ENCODE assay signal across 9 cellular contexts in genomic region chr17:40065041-40065770, GRCh38. TPM values are rescaled to one million over a fixed set of nuclear protein-coding genes. Genes with fewer than 3 reads are reported as not detected.
DNase-seq lines count a peak whose midpoint lies in the region; ATAC-seq and TF ChIP-seq lines count a peak whose summit lies in the region.
"Had no signal": no experiment of that assay in that cellular context is flagged by ENCODE, and none has a peak within 500 bp of the region (broad histone marks: within the 10 kb centered on the region; RNA-seq: fewer than 3 reads in every experiment).

No MANE protein-coding gene starts in this region.

- H3K27ac ChIP-seq in CD8-positive, alpha-beta T cell (ENCODE audit: low read depth, low read length): no peak overlapping the region
- H3K27ac ChIP-seq in RWPE2 (ENCODE audit: poor library complexity, severe bottlenecking) (peak overlapping the region; percentile 31), fibroblast of lung (ENCODE audit: insufficient read depth, low read length) (no peak overlapping the region)
- H3K27ac ChIP-seq: SJSA1 had no signal

- H3K27me3 Mint-ChIP-seq in CD8-positive, alpha-beta T cell (ENCODE audit: low read depth): no peaks in the 10 kb centered on the region

- peaks cover 7% of the 10 kb centered on the region for H3K36me3 Mint-ChIP-seq in CD8-positive, alpha-beta T cell

- H3K4me3 ChIP-seq in CD8-positive, alpha-beta T cell (ENCODE audit: low read depth, low read length): peak overlapping the region; percentile 84
- H3K4me3 ChIP-seq in RWPE2 (ENCODE audit: severe bottlenecking) (no peak overlapping the region), fibroblast of lung (replicated peaks in 1 of 4; ENCODE audit: control extremely low read depth in 1 of 4, insufficient read depth in 1 of 4, low read depth in 3 of 4, low read length in 4 of 4) (peak overlapping the region; percentile 0 to 95 (median 44))
- H3K4me3 ChIP-seq: SJSA1 had no signal

- no peak overlapping the region for H2AFZ ChIP-seq in fibroblast of lung (ENCODE audit: low read length)

- CTCF ChIA-PET in CD8-positive, alpha-beta T cell (lab: Charles Lee): interaction anchor here (0.8 to 24.7 kb wide), 12 partner anchors 12 to 128 kb away, joined by 3 to 402 read pairs (median 4); partner anchors contain the start of gene MED24

- H3K4me2 ChIP-seq in fibroblast of lung (ENCODE audit: extremely low read depth, insufficient read depth, low read length): peak overlapping the region; percentile 95

- H3K9me3 Mint-ChIP-seq in CD8-positive, alpha-beta T cell: no peaks in the 10 kb centered on the region

- ATAC-seq in CD8-positive, alpha-beta T cell: no peak
- no peak; the same call in 2 of the 3 replicates for ATAC-seq in RWPE2 (ENCODE audit: low read depth)
- no peak for ATAC-seq in GM18520 (IDR thresholded peaks at IDR 0.05; ENCODE audit: unreplicated experiment)
- ATAC-seq in esophagus mucosa: no peak

- H3K27me3 ChIP-seq in CD8-positive, alpha-beta T cell (ENCODE audit: insufficient read depth, low read length): no peaks in the 10 kb centered on the region
- H3K27me3 ChIP-seq in RWPE2 (ENCODE audit: insufficient read depth, poor library complexity, severe bottlenecking) (no peaks in the 10 kb centered on the region), fibroblast of lung (ENCODE audit: control insufficient read depth, insufficient read depth, low read length) (no peaks in the 10 kb centered on the region)
- H3K27me3 ChIP-seq: SJSA1 had no signal

- peak overlapping the region; percentile 79 for H3K27ac Mint-ChIP-seq in CD8-positive, alpha-beta T cell

- no peaks in the 10 kb centered on the region for H4K20me1 ChIP-seq in fibroblast of lung (ENCODE audit: control insufficient read depth, extremely low read depth, insufficient read depth, low read length)

- peaks cover 71% of the 10 kb centered on the region for H3K4me1 Mint-ChIP-seq in CD8-positive, alpha-beta T cell (ENCODE audit: low read depth)

- H3K79me2 ChIP-seq in fibroblast of lung (ENCODE audit: control insufficient read depth, insufficient read depth, low read length): peaks cover 42% of the 10 kb centered on the region

- intact Hi-C loops in CD8-positive, alpha-beta T cell (cut with DNase I, micrococcal nuclease): no loop called here

- TF ChIP-seq CTCF in CD8-positive, alpha-beta T cell (IDR thresholded peaks at IDR 0.05): no peak
- no peak for TF ChIP-seq CTCF in RWPE2 (IDR thresholded peaks at IDR 0.05; ENCODE audit: poor library complexity, severe bottlenecking)
- TF ChIP-seq CTCF in fibroblast of lung (conservative IDR thresholded peaks at IDR 0.05 in 1 of 2, IDR thresholded peaks at IDR 0.05 in 1 of 2; ENCODE audit: low read depth in 1 of 2, low read length in 2 of 2): no peak

- no peaks in the 10 kb centered on the region for H3K9me3 ChIP-seq in CD8-positive, alpha-beta T cell (ENCODE audit: low read length)
- H3K9me3 ChIP-seq in RWPE2 (ENCODE audit: severe bottlenecking) (no peaks in the 10 kb centered on the region), fibroblast of lung (ENCODE audit: control insufficient read depth, insufficient read depth, low read depth, low read length) (no peaks in the 10 kb centered on the region)
- H3K9me3 ChIP-seq: SJSA1 had no signal

- peaks cover 75% of the 10 kb centered on the region for H3K4me1 ChIP-seq in CD8-positive, alpha-beta T cell (ENCODE audit: insufficient read depth, low read length)
- H3K4me1 ChIP-seq in RWPE2 (ENCODE audit: insufficient read depth, poor library complexity, severe bottlenecking): peaks cover 38% of the 10 kb centered on the region
- H3K4me1 ChIP-seq in fibroblast of lung (ENCODE audit: control insufficient read depth, extremely low read depth, insufficient read depth, low read length): peaks cover 34% of the 10 kb centered on the region

- no peak overlapping the region for H3K9ac ChIP-seq in fibroblast of lung (ENCODE audit: insufficient read depth, low read length)

- H3K4me3 Mint-ChIP-seq in CD8-positive, alpha-beta T cell: peak overlapping the region; percentile 91

- POLR2A ChIA-PET in CD8-positive, alpha-beta T cell (lab: Charles Lee): interaction anchor here (0.7 to 9.7 kb wide), 8 partner anchors 11 to 99 kb away, joined by 3 to 56 read pairs (median 6); partner anchors contain the start of genes CASC3 and MED24

- no peak for DNase-seq in CD8-positive, alpha-beta T cell
- no peak for DNase-seq in RWPE2 (ENCODE audit: low spot score)
- peak; percentile 53 to 72 for DNase-seq in fibroblast of lung (ENCODE audit: low read depth in 2 of 2)
- DNase-seq in pons (ENCODE audit: low spot score): peak; percentile 61
- no peak for DNase-seq in NCI-H2029 treated with DMSO at 0.1 percent for 48 hours (lab: John Stamatoyannopoulos, UW)
- no peak for DNase-seq in mucosa of gallbladder (ENCODE audit: low spot score)

- H3K36me3 ChIP-seq in CD8-positive, alpha-beta T cell (ENCODE audit: insufficient read depth, low read length): no peaks in the 10 kb centered on the region
- no peaks in the 10 kb centered on the region for H3K36me3 ChIP-seq in RWPE2 (ENCODE audit: low read depth)
- H3K36me3 ChIP-seq in fibroblast of lung (ENCODE audit: control insufficient read depth, insufficient read depth, low read length): no peaks in the 10 kb centered on the region
- H3K36me3 ChIP-seq: SJSA1 had no signal

RNA-seq across cellular contexts. Expression of gene THRA, which starts 2.4 kb away (rescaled TPM):
- total RNA-seq in CD8-positive, alpha-beta T cell: 10 to 100 TPM; 34.6 to 35.7 TPM
- total RNA-seq in fibroblast of lung (49.8 and 52.8 TPM in 2 replicates), esophagus mucosa (9.4 TPM), mucosa of gallbladder (78.7 TPM)
- 27.2 and 30.8 TPM in 2 replicates for polyA plus RNA-seq in fibroblast of lung
- 34.3 and 34.9 TPM in 2 replicates for polyA plus RNA-seq in fibroblast of lung (2012)
- 43.5 and 67.0 TPM in 2 replicates for polyA minus RNA-seq in fibroblast of lung (ENCODE audit: low replicate concordance)

RNA-seq across cellular contexts. Expression of gene MED24, which starts 11.0 kb away (rescaled TPM):
- 100 to 1,000 TPM; 103 to 104 TPM for total RNA-seq in CD8-positive, alpha-beta T cell
- total RNA-seq in fibroblast of lung (25.1 and 31.1 TPM in 2 replicates), esophagus mucosa (55.9 TPM), mucosa of gallbladder (74.2 TPM)
- polyA plus RNA-seq in fibroblast of lung: 42.7 and 66.7 TPM in 2 replicates
- polyA plus RNA-seq in fibroblast of lung (2012): 32.7 and 46.9 TPM in 2 replicates
- polyA minus RNA-seq in fibroblast of lung (ENCODE audit: low replicate concordance): 122 and 302 TPM in 2 replicates

RNA-seq across cellular contexts. Expression of gene NR1D1, which starts 35.2 kb away (rescaled TPM):
- 10 to 100 TPM; 24.1 to 25.6 TPM for total RNA-seq in CD8-positive, alpha-beta T cell
- total RNA-seq in fibroblast of lung (1.8 and 5.3 TPM in 2 replicates), esophagus mucosa (14.6 TPM), mucosa of gallbladder (34.7 TPM)
- polyA plus RNA-seq in fibroblast of lung: 3.3 and 4.0 TPM in 2 replicates
- polyA plus RNA-seq in fibroblast of lung (2012): 9.4 and 10.7 TPM in 2 replicates
- 21.2 and 35.6 TPM in 2 replicates for polyA minus RNA-seq in fibroblast of lung (ENCODE audit: low replicate concordance)

RNA-seq across cellular contexts. Expression of gene CSF3, which starts 50.0 kb away (rescaled TPM):
- not detected for total RNA-seq in CD8-positive, alpha-beta T cell
- total RNA-seq in fibroblast of lung (not detected in 2 replicates), esophagus mucosa (0.64 TPM), mucosa of gallbladder (not detected)
- 0.12 TPM in 1 of 2 replicates, not detected in the other for polyA plus RNA-seq in fibroblast of lung
- polyA plus RNA-seq in fibroblast of lung (2012): 0.17 TPM in 1 of 2 replicates, not detected in the other
- not detected in 2 replicates for polyA minus RNA-seq in fibroblast of lung (ENCODE audit: low replicate concordance)
- total RNA-seq: SJSA1 had no signal

RNA-seq across cellular contexts. Expression of gene MSL1, which starts 56.6 kb away (rescaled TPM):
- 10 to 100 TPM; 43.8 to 46.6 TPM for total RNA-seq in CD8-positive, alpha-beta T cell
- 43.9 and 52.4 TPM in 2 replicates for total RNA-seq in fibroblast of lung
- 65.6 and 86.3 TPM in 2 replicates for polyA plus RNA-seq in fibroblast of lung
- 44.7 and 60.6 TPM in 2 replicates for polyA plus RNA-seq in fibroblast of lung (2012)
- 8.0 and 11.3 TPM in 2 replicates for polyA minus RNA-seq in fibroblast of lung (ENCODE audit: low replicate concordance)
- total RNA-seq in esophagus mucosa: 36.1 TPM
- total RNA-seq in mucosa of gallbladder: 90.9 TPM

Comparison
In these comparisons a context has a peak if more than half of its experiments do, and no peak if none do; other contexts are left out.
1. DNase-seq: peak in fibroblast of lung (2 of 2) and pons (single experiment); none in CD8-positive, alpha-beta T cell (0 of 7), RWPE2 (single experiment), NCI-H2029 treated with DMSO at 0.1 percent for 48 hours (single experiment) and mucosa of gallbladder (single experiment).